In genomic region chr3:188123170-188123920, GRCh38 we compare ENCODE assay signal across 15 cellular contexts. TPM values are rescaled to one million over a fixed set of nuclear protein-coding genes. Genes with fewer than 3 reads are reported as not detected.
A peak's percentile ranks its signal among the peaks of the same experiment; 100 is the strongest.
DNase-seq lines count a peak whose midpoint lies in the region; ATAC-seq, FAIRE-seq and TF ChIP-seq lines count a peak whose summit lies in the region.
"Had no signal": no experiment of that assay in that cellular context is flagged by ENCODE, and none has a peak within 500 bp of the region (broad histone marks: within the 10 kb centered on the region; RNA-seq: fewer than 3 reads in every experiment).

No MANE protein-coding gene starts in this region.

- no peak overlapping the region for H2AFZ ChIP-seq in PC-3 (ENCODE audit: low read length)

- H3K9me2 ChIP-seq in PC-3 (replicated peaks; ENCODE audit: low read length), result no peaks in the 10 kb centered on the region

- WGBS in gastroesophageal sphincter (ENCODE audit: low coverage in 1 of 2), 2 donors, result 72 to 73% methylated on average over 5 of the region's 6 CpGs
- 53 to 54% methylated on average over 6 of the region's 6 CpGs for WGBS in transverse colon (ENCODE audit: low coverage in 1 of 2), 2 donors

- TF ChIP-seq EP300 in gastroesophageal sphincter (IDR thresholded peaks at IDR 0.05) (no peak), transverse colon (IDR thresholded peaks at IDR 0.05; ENCODE audit: low read depth) (no peak)

- no peaks in the 10 kb centered on the region for H4K20me1 ChIP-seq in PC-3 (ENCODE audit: low read length)

- H3K27ac ChIP-seq in PC-3 (ENCODE audit: low read length) (no peak overlapping the region), gastroesophageal sphincter (peak overlapping the region; percentile 49 to 78 (median 64)), transverse colon (peak overlapping the region; percentile 1 to 45 (median 27))
- H3K27ac ChIP-seq: coronary artery had no signal

- no peaks in the 10 kb centered on the region for H3F3A ChIP-seq in PC-3 (ENCODE audit: low read length, unreplicated experiment)

- TF ChIP-seq POLR2A in gastroesophageal sphincter (IDR thresholded peaks at IDR 0.05) (no peak), transverse colon (IDR thresholded peaks at IDR 0.05) (no peak)

- H3K27ac Mint-ChIP-seq in activated naive CD4-positive, alpha-beta T cell treated with anti-CD3 and anti-CD28 coated beads, Interleukin-2, amount 50 U/mL, for 72 hours, result no peak overlapping the region
- H3K27ac Mint-ChIP-seq: mesothelial cell of epicardium had no signal

- no peak overlapping the region for H3K9ac ChIP-seq in PC-3 (ENCODE audit: low read length)

- no peaks in the 10 kb centered on the region for H3K36me3 Mint-ChIP-seq in activated naive CD4-positive, alpha-beta T cell treated with anti-CD3 and anti-CD28 coated beads, Interleukin-2, amount 50 U/mL, for 72 hours
- H3K36me3 Mint-ChIP-seq: mesothelial cell of epicardium had no signal

- no peak for DNase-seq in activated naive CD4-positive, alpha-beta T cell treated with anti-CD3 and anti-CD28 coated beads, Interleukin-2, amount 50 U/mL, for 72 hours (ENCODE audit: low spot score in 2 of 2)
- no peak for DNase-seq in activated naive CD4-positive, alpha-beta T cell treated with anti-CD3 and anti-CD28 coated beads, Interleukin-2, amount 50 U/mL, for 16 hours
- DNase-seq in PC-3, result no peak
- DNase-seq in transverse colon, result no peak
- DNase-seq in frontal cortex (ENCODE audit: low spot score in 2 of 2), result no peak
- DNase-seq in T-helper 9 cell, result no peak
- DNase-seq: heart left ventricle, NCI-H1048, NCI-H748 treated with DMSO at 0.1 percent for 48 hours had no signal

- in situ Hi-C loops in transverse colon (cut with MboI; ENCODE audit: low pct_ligation_motif_present in 1 of 4, low pct_unique_long_range_greater_than_20kb in 1 of 4, low sequenced_read_pairs in 3 of 4), result no loop called here

- no peaks in the 10 kb centered on the region for H3K4me1 ChIP-seq in PC-3 (ENCODE audit: insufficient read depth, low read length)
- H3K4me1 ChIP-seq in gastroesophageal sphincter, result peaks cover 0 to 48% (median 6%) of the 10 kb centered on the region in 3 donors
- H3K4me1 ChIP-seq in transverse colon, result peaks cover 0 to 37% (median 10%) of the 10 kb centered on the region in 4 donors

- H3K9me3 Mint-ChIP-seq in activated naive CD4-positive, alpha-beta T cell treated with anti-CD3 and anti-CD28 coated beads, Interleukin-2, amount 50 U/mL, for 72 hours, result no peaks in the 10 kb centered on the region
- H3K9me3 Mint-ChIP-seq: mesothelial cell of epicardium had no signal

- H3K36me3 ChIP-seq in PC-3 (ENCODE audit: low read depth, low read length) (no peaks in the 10 kb centered on the region), gastroesophageal sphincter (no peaks in the 10 kb centered on the region), transverse colon (no peaks in the 10 kb centered on the region)
- H3K36me3 ChIP-seq: heart left ventricle had no signal

- FAIRE-seq in frontal cortex (lab: Jason Lieb, UNC), result no peak
- FAIRE-seq: TTC549 had no signal

- H3K9me3 ChIP-seq in PC-3 (ENCODE audit: low read length) (no peaks in the 10 kb centered on the region), gastroesophageal sphincter (no peaks in the 10 kb centered on the region), transverse colon (no peaks in the 10 kb centered on the region)
- H3K9me3 ChIP-seq: heart left ventricle had no signal

- peak; percentile 90 to 91 for ATAC-seq in activated naive CD4-positive, alpha-beta T cell treated with anti-CD3 and anti-CD28 coated beads, Interleukin-2, amount 50 U/mL, for 72 hours
- ATAC-seq in PC-3 (peak; percentile 51), gastroesophageal sphincter (no peak), HG02840 (IDR thresholded peaks at IDR 0.05; ENCODE audit: low FRiP score, unreplicated experiment) (no peak)
- ATAC-seq: HCT116 had no signal

- TF ChIP-seq CTCF in PC-3 (conservative IDR thresholded peaks at IDR 0.05; ENCODE audit: low read depth, low read length), result no peak
- no peak for TF ChIP-seq CTCF in gastroesophageal sphincter (IDR thresholded peaks at IDR 0.05)
- TF ChIP-seq CTCF in transverse colon (IDR thresholded peaks at IDR 0.05), result no peak

- no peak overlapping the region for H3K4me2 ChIP-seq in PC-3 (ENCODE audit: low read length)

- no TSS peak for BruUV-seq in PC-3 (replicated peaks; lab: Mats Ljungman, UMichigan)

- H3K27me3 ChIP-seq in PC-3 (ENCODE audit: low read length), result no peaks in the 10 kb centered on the region
- no peaks in the 10 kb centered on the region for H3K27me3 ChIP-seq in gastroesophageal sphincter
- no peaks in the 10 kb centered on the region for H3K27me3 ChIP-seq in transverse colon
- H3K27me3 ChIP-seq: heart left ventricle had no signal

- intact Hi-C loops in PC-3 (cut with micrococcal nuclease), result no loop called here
- intact Hi-C loops in transverse colon (cut with DNase I; ENCODE audit: low total_unique reads), result no loop called here

- H3K4me3 ChIP-seq in PC-3 (ENCODE audit: low read length), result no peak overlapping the region
- H3K4me3 ChIP-seq in gastroesophageal sphincter, result no peak overlapping the region
- no peak overlapping the region for H3K4me3 ChIP-seq in transverse colon
- H3K4me3 ChIP-seq: coronary artery, heart left ventricle had no signal

- no peaks in the 10 kb centered on the region for H3K79me2 ChIP-seq in PC-3 (ENCODE audit: low read length)

- POLR2A ChIA-PET in PC-3 (lab: Charles Lee; ENCODE audit: unreplicated experiment), result no interaction called here

- CTCF ChIA-PET in PC-3 (lab: Charles Lee), result no interaction called here

RNA-seq across cellular contexts. Expression of gene LPP, which starts 30.6 kb away (rescaled TPM):
- 10 to 100 TPM; 52.7 to 53.4 TPM for total RNA-seq in activated naive CD4-positive, alpha-beta T cell treated with anti-CD3 and anti-CD28 coated beads, Interleukin-2, amount 50 U/mL, for 72 hours
- total RNA-seq in PC-3 (2014; rRNA removed), result 20.4 and 21.3 TPM in 2 replicates
- total RNA-seq in gastroesophageal sphincter, result 1,000 to 10,000 TPM; 1,243 to 2,297 (median 2,164) TPM
- total RNA-seq in transverse colon, result 100 to 1,000 TPM; 207 to 592 (median 406) TPM
- 6.5 TPM for total RNA-seq in frontal cortex

Comparison
In these comparisons a context has a peak if more than half of its experiments do, and no peak if none do; other contexts are left out.
1. ATAC-seq: peak in activated naive CD4-positive, alpha-beta T cell treated with anti-CD3 and anti-CD28 coated beads, Interleukin-2, amount 50 U/mL, for 72 hours (2 of 2) and PC-3 (single experiment); none in gastroesophageal sphincter (single experiment) and HG02840 (single experiment).